30 cellular contexts compared by ENCODE assay signal in genomic region chr2:26423750-26424149, GRCh38. TPM values are rescaled to one million over a fixed set of nuclear protein-coding genes. Genes with fewer than 3 reads are reported as not detected.
"Had no signal": no experiment of that assay in that cellular context is flagged by ENCODE, and none has a peak within 500 bp of the region (broad histone marks: within the 10 kb centered on the region; RNA-seq: fewer than 3 reads in every experiment).

No MANE protein-coding gene starts in this region.

- DNase-seq: islet precursor cell; left ventricle myocardium inferior; naive B cell; natural killer cell; nephron progenitor cell; occipital lobe; retina; right cardiac atrium; sigmoid colon; small intestine; spleen; stimulated activated CD4-positive, alpha-beta T cell treated with anti-CD3 and anti-CD28 coated beads, Interleukin-4, amount 100 ng/mL, for 1 hour; stimulated activated naive B cell treated with anti-CD40 and anti-IgM and Interleukin-4, amounts not matched to agents 10 μg/mL and 1 μg/mL and 100 μg/mL, for 72 hours; stimulated activated naive CD8-positive, alpha-beta T cell treated with anti-CD3 and anti-CD28 coated beads, Interleukin-15, Interleukin-2, amounts not matched to agents 100 U/mL and 50 U/mL, for 24 hours; stomach; testis; thyroid gland; transverse colon; upper lobe of left lung had no signal

- H3K36me3 Mint-ChIP-seq: mesothelial cell of epicardium; naive B cell; natural killer cell; neural progenitor cell; stimulated activated naive B cell treated with anti-CD40 and anti-IgM and Interleukin-4, amounts not matched to agents 10 μg/mL and 1 μg/mL and 100 μg/mL, for 72 hours had no signal

- H3K9me3 ChIP-seq: left ventricle myocardium inferior, neutrophil, prostate gland, sigmoid colon, stomach, testis, thyroid gland, transverse colon, upper lobe of left lung, vagina had no signal

- H3K27ac ChIP-seq: left ventricle myocardium inferior, neural progenitor cell, neutrophil, prostate gland, sigmoid colon, spleen, stomach, testis, thyroid gland, transverse colon, upper lobe of left lung, vagina had no signal

- H3K9ac ChIP-seq: neural progenitor cell had no signal

- FAIRE-seq: small intestine had no signal

- H3K27me3 ChIP-seq: neural progenitor cell, neutrophil, spleen, stomach, testis, thyroid gland, transverse colon, upper lobe of left lung, vagina had no signal

- H3K4me1 Mint-ChIP-seq: mesothelial cell of epicardium, natural killer cell had no signal

- H3K4me3 ChIP-seq: left ventricle myocardium inferior, lung, neural progenitor cell, prostate gland, sigmoid colon, spleen, stomach, testis, thyroid gland, transverse colon, upper lobe of left lung, vagina had no signal

- H3K4me2 ChIP-seq: neural progenitor cell had no signal

- H3K4me1 ChIP-seq: left ventricle myocardium inferior, prostate gland, sigmoid colon, spleen, stomach, testis, thyroid gland, transverse colon, upper lobe of left lung, vagina had no signal

- H3K4me3 Mint-ChIP-seq: mesothelial cell of epicardium; naive B cell; natural killer cell; nephron progenitor cell; neural progenitor cell; stimulated activated naive B cell treated with anti-CD40 and anti-IgM and Interleukin-4, amounts not matched to agents 10 μg/mL and 1 μg/mL and 100 μg/mL, for 72 hours had no signal

- H3K36me3 ChIP-seq: left ventricle myocardium inferior, neural progenitor cell, neutrophil, prostate gland, sigmoid colon, spleen, stomach, thyroid gland, transverse colon, upper lobe of left lung, vagina had no signal

- H2AFZ ChIP-seq: neural progenitor cell had no signal

- H3K27ac Mint-ChIP-seq: mesothelial cell of epicardium; naive B cell; natural killer cell; neural progenitor cell; stimulated activated naive B cell treated with anti-CD40 and anti-IgM and Interleukin-4, amounts not matched to agents 10 μg/mL and 1 μg/mL and 100 μg/mL, for 72 hours had no signal

- ATAC-seq: natural killer cell; right cardiac atrium; stimulated activated naive B cell treated with anti-CD40 and anti-IgM and Interleukin-4, amounts not matched to agents 10 μg/mL and 1 μg/mL and 100 μg/mL, for 72 hours; stimulated activated naive CD8-positive, alpha-beta T cell treated with anti-CD3 and anti-CD28 coated beads, Interleukin-15, Interleukin-2, amounts not matched to agents 100 U/mL and 50 U/mL, for 24 hours had no signal

- H3K9me3 Mint-ChIP-seq: natural killer cell, nephron progenitor cell, neural progenitor cell had no signal

RNA-seq across cellular contexts. Expression of gene DRC1, which starts 22.0 kb away (rescaled TPM):
- total RNA-seq: left ventricle myocardium inferior, lower leg skin, mononuclear cell, natural killer cell, osteocyte, right cardiac atrium, thyroid gland, transverse colon, vagina had no signal
- polyA plus RNA-seq: right cardiac atrium, stomach, urinary bladder had no signal

RNA-seq across cellular contexts. Expression of gene OTOF, which starts 54.2 kb away (rescaled TPM):
- total RNA-seq: kidney epithelial cell, left ventricle myocardium inferior, osteocyte had no signal
